1 cellular context compared by ENCODE assay signal in genomic region chr13:20843177-20843576, GRCh38.
TF ChIP-seq lines count a peak whose summit lies in the region.

No MANE protein-coding gene starts in this region.

TF ChIP-seq in endothelial cell of umbilical vein, 7 proteins besides CTCF, POLR2A, EP300 and RAD21:
- no peak for TF ChIP-seq MAX (IDR thresholded peaks at IDR 0.05; ENCODE audit: insufficient read depth, insufficient read length)
- TF ChIP-seq FOS (IDR thresholded peaks at IDR 0.05; ENCODE audit: borderline replicate concordance, insufficient read depth, low read length) = no peak
- TF ChIP-seq MYC (IDR thresholded peaks at IDR 0.05; ENCODE audit: low read depth, low read length) = no peak
- no peak for TF ChIP-seq GATA2 (IDR thresholded peaks at IDR 0.05; ENCODE audit: insufficient read depth, insufficient read length, low read depth, low read length)
- no peak for TF ChIP-seq EZH2 (IDR thresholded peaks at IDR 0.05; ENCODE audit: borderline replicate concordance, low read depth, low read length, severe bottlenecking)
- no peak for TF ChIP-seq JUN (IDR thresholded peaks at IDR 0.05; ENCODE audit: borderline replicate concordance, insufficient read depth, insufficient read length, low read depth)
- no peak for TF ChIP-seq POLR2AphosphoS5 (IDR thresholded peaks at IDR 0.05; ENCODE audit: insufficient read depth, low read depth, low read length)
